In the genomic region with DNA sequence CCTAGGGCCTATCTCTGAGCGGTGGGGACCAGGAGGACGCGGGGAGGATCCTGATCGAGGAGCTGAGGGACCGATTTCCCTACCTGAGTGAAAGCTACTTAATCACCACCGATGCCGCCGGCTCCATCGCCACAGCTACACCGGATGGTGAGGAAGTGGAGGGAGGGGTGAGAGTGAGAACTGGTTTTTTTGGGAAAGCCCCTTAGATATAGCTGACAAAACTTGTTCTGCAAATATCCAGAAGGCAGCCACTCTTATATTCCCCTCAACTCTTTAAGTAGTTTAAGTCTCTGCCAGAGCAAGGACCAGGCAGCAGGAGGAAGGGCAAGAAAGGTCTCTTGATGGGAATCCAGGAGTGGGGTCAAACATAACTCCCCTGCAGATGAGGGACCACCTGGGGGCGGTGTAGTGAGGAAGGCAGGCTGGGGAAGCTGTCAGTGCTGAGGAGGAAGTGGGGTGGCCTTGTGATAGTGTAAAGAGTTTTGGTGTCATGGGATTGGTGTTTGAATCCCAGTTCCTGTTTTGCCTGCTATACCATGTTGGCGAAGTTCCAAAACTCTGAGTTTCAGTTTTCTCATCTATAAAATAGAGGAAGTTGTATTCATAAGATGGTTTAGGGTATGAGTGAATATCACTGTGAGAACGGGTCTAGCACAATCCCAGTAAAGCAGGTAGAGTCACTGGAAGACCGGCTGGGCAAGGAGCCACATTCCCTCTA, we compare ENCODE assay signal across 1 cellular context.
TF ChIP-seq lines count a peak whose summit lies in the region.

No MANE protein-coding gene starts in this region.

TF ChIP-seq in WTC11, 78 proteins besides CTCF, POLR2A, EP300 and RAD21 (continued from another document):
- no peak for TF ChIP-seq KAT7 (CRISPR knock-in tag; IDR thresholded peaks at IDR 0.05; ENCODE audit: borderline replicate concordance)
- TF ChIP-seq ZNF423 (CRISPR knock-in tag; IDR thresholded peaks at IDR 0.05): no peak
